In genomic region chr13:21347753-21348318, GRCh38 we compare ENCODE assay signal across 1 cellular context.
TF ChIP-seq lines count a peak whose summit lies in the region.

No MANE protein-coding gene starts in this region.

TF ChIP-seq in GM23338, 12 proteins besides CTCF, POLR2A, EP300 and RAD21 (continued from another document):
- TF ChIP-seq ZNF462 (CRISPR knock-in tag; IDR thresholded peaks at IDR 0.05) = no peak
TF ChIP-seq in GM23338: peak in this region for 0.
